In the genomic region with DNA sequence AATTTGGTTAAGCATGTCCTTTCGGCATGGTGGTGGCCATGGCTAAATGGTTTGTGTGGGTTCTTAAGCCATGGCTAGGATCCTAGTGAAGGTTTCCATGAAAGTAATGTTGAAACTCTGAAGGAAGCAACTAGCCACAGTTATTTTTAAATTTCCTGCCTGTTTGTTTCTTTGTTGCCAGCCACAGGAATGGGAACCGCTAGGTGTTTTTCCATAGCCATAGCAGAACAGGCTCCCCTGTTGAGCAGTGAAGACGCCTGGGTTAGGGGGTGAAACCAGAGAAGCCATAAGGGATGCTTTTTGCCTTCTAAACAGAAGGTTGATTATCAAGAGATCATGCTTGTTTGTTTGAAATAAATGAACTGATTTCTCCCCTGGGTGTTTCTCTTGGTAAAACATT, we compare ENCODE assay signal across 13 cellular contexts.
"Had no signal": no experiment of that assay in that cellular context is flagged by ENCODE, and none has a peak within 500 bp of the region (broad histone marks: within the 10 kb centered on the region; RNA-seq: fewer than 3 reads in every experiment).

No MANE protein-coding gene starts in this region.

- H3K4me1 ChIP-seq: left ventricle myocardium inferior, pancreas, stomach, testis, upper lobe of left lung had no signal

- H3K36me3 ChIP-seq: cardiac muscle cell, left ventricle myocardium inferior, pancreas, stomach, upper lobe of left lung had no signal

- H3K27me3 ChIP-seq: cardiac muscle cell, pancreas, stomach, testis, upper lobe of left lung had no signal

- H3K9me3 ChIP-seq: left ventricle myocardium inferior, pancreas, stomach, testis, upper lobe of left lung had no signal

- ATAC-seq: pancreas had no signal

- H3K27ac ChIP-seq: cardiac muscle cell, left ventricle myocardium inferior, pancreas, stomach, testis, upper lobe of left lung had no signal

- H3K4me3 ChIP-seq: cardiac muscle cell, left ventricle myocardium inferior, pancreas, stomach, testis, upper lobe of left lung had no signal

- DNase-seq: activated CD4-positive, alpha-beta T cell treated with anti-CD3 and anti-CD28 coated beads for 1 hour; activated CD4-positive, alpha-beta T cell treated with anti-CD3 and anti-CD28 coated beads, Interleukin-2, amount 50 U/mL, for 48 hours; activated naive CD4-positive, alpha-beta T cell treated with anti-CD3 and anti-CD28 coated beads, Interleukin-2, amount 50 U/mL, for 16 hours; activated T-cell treated with anti-CD3 and anti-CD28 coated beads, Interleukin-2, amount 50 U/mL, for 24 hours; left ventricle myocardium inferior; pancreas; stimulated activated CD4-positive, alpha-beta T cell treated with anti-CD3 and anti-CD28 coated beads, Interleukin-12 subunit alpha, Interleukin-12 subunit beta, amount 100 ng/mL, for 4 hours; stimulated activated CD4-positive, alpha-beta T cell treated with anti-CD3 and anti-CD28 coated beads, Interleukin-2, amount 100 ng/mL, for 24 hours; stomach; SW 1271; testis; upper lobe of left lung had no signal
